ENCODE assay signal across 1 cellular context in genomic region chr13:94968040-94968756, GRCh38.
TF ChIP-seq lines count a peak whose summit lies in the region.

No MANE protein-coding gene starts in this region.

TF ChIP-seq in WTC11, 78 proteins besides CTCF, POLR2A, EP300 and RAD21 (continued from another document):
- TF ChIP-seq E2F5 (CRISPR knock-in tag; IDR thresholded peaks at IDR 0.05) = no peak
- TF ChIP-seq CDX4 (CRISPR knock-in tag; IDR thresholded peaks at IDR 0.05; ENCODE audit: borderline replicate concordance) = no peak
- TF ChIP-seq ARID4B (CRISPR knock-in tag; IDR thresholded peaks at IDR 0.05; ENCODE audit: borderline replicate concordance) = no peak
- no peak for TF ChIP-seq RORB (CRISPR knock-in tag; IDR thresholded peaks at IDR 0.05)
- peak; percentile 57; the same call in 1 of the 2 replicates for TF ChIP-seq HMGXB4 (CRISPR knock-in tag; IDR thresholded peaks at IDR 0.05)
